In the genomic region with DNA sequence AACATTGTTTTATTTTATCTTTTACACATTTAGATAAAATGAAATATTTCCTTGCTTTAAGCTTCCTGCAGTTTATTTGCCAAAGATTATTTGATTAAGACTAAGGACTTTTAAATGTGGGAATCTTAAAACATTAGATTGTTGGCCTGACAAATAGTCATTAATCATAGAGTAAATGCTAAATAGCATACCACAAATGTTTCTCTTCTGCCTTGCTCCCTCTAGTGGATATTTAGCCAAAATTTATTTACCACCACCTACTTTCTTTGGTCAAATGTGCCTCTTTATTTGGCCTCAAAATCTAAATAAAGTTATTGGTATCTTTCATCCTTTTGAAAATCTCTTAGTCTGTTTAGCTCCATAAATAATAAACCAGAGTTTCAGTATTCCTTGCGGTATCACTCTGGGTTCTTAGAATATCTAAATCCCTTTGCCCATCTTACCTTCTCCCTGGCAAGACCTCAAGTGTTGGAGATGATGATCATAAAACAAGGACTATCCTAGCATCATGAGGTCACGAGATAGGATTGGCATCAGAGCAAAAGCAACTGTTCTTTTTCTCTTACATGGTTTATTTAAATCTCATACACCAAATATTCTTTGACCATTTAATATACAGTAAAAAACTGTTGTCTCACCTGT, we compare ENCODE assay signal across 8 cellular contexts.
DNase-seq lines count a peak whose midpoint lies in the region; FAIRE-seq and TF ChIP-seq lines count a peak whose summit lies in the region.

No MANE protein-coding gene starts in this region.

- H3K27me3 Mint-ChIP-seq in astrocyte (ENCODE audit: low read depth, unreplicated experiment) (no peaks in the 10 kb centered on the region), Calu3 (ENCODE audit: unreplicated experiment) (no peaks in the 10 kb centered on the region)

- H3K36me3 Mint-ChIP-seq in astrocyte (ENCODE audit: low read depth, unreplicated experiment) (peaks cover 2% of the 10 kb centered on the region), Calu3 (ENCODE audit: insufficient read depth, unreplicated experiment) (peaks cover 12% of the 10 kb centered on the region)

- peaks cover 1% of the 10 kb centered on the region for H3K36me3 ChIP-seq in astrocyte (ENCODE audit: insufficient read depth, low read length)
- H3K36me3 ChIP-seq in keratinocyte (ENCODE audit: control insufficient read depth in 2 of 2, extremely low read depth in 1 of 2, insufficient read depth in 2 of 2, low read length in 2 of 2) = peaks cover 2 to 7% of the 10 kb centered on the region in 2 experiments

- no peaks in the 10 kb centered on the region for H3K27me3 ChIP-seq in astrocyte (ENCODE audit: insufficient read depth, low read length)
- no peaks in the 10 kb centered on the region for H3K27me3 ChIP-seq in keratinocyte (ENCODE audit: control insufficient read depth, extremely low read depth, insufficient read depth, low read length)

- H3K4me3 ChIP-seq in astrocyte (ENCODE audit: insufficient read depth, low read depth, low read length) = no peak overlapping the region
- no peak overlapping the region for H3K4me3 ChIP-seq in keratinocyte (ENCODE audit: control insufficient read depth in 2 of 3, extremely low read depth in 1 of 3, insufficient read depth in 2 of 3, low read depth in 1 of 3, low read length in 3 of 3)

- H3K27ac ChIP-seq in astrocyte (ENCODE audit: low read depth, low read length) (no peak overlapping the region), keratinocyte (ENCODE audit: control insufficient read depth, insufficient read depth, low read length) (no peak overlapping the region)

- dilution Hi-C loops in keratinocyte (cut with MboI; ENCODE audit: extremely low pct_ligation_motif_present, low sequenced_read_pairs) = no loop called here

- H3K27ac Mint-ChIP-seq in astrocyte (ENCODE audit: unreplicated experiment) (no peak overlapping the region), Calu3 (ENCODE audit: unreplicated experiment) (no peak overlapping the region)

- H3K79me2 ChIP-seq in astrocyte (ENCODE audit: insufficient read depth, low read length) (no peaks in the 10 kb centered on the region), keratinocyte (ENCODE audit: control insufficient read depth, insufficient read depth, low read length) (no peaks in the 10 kb centered on the region)

- no TSS peak for BruUV-seq in Calu3 (replicated peaks; lab: Mats Ljungman, UMichigan)

- H2AFZ ChIP-seq in astrocyte (ENCODE audit: low read depth, low read length) (no peak overlapping the region), keratinocyte (ENCODE audit: control insufficient read depth, low read length) (no peak overlapping the region)

- intact Hi-C loops in Calu3 (cut with micrococcal nuclease; ENCODE audit: unreplicated experiment) = loop anchor here (5.0 kb wide), 1 partner anchor 426 kb away; no protein-coding TSS in a partner anchor

- H3K4me3 Mint-ChIP-seq in astrocyte (ENCODE audit: unreplicated experiment) = no peak overlapping the region
- H3K4me3 Mint-ChIP-seq in Calu3 (ENCODE audit: low read depth, unreplicated experiment) = no peak overlapping the region

- H3K4me1 Mint-ChIP-seq in astrocyte (ENCODE audit: low read depth, unreplicated experiment) = no peaks in the 10 kb centered on the region
- no peaks in the 10 kb centered on the region for H3K4me1 Mint-ChIP-seq in Calu3 (ENCODE audit: low read depth, unreplicated experiment)

- H3K4me2 ChIP-seq in astrocyte (ENCODE audit: low read length) (no peak overlapping the region), keratinocyte (ENCODE audit: control insufficient read depth, extremely low read depth, insufficient read depth, low read depth, low read length) (no peak overlapping the region)

- TF ChIP-seq POLR2A in GM12891 (IDR thresholded peaks at IDR 0.05; ENCODE audit: low read depth, low read length) = no peak

- H3K9me1 ChIP-seq in keratinocyte (ENCODE audit: control insufficient read depth, extremely low read depth, insufficient read depth, low read length) = no peaks in the 10 kb centered on the region

- H3K9me3 Mint-ChIP-seq in astrocyte (ENCODE audit: unreplicated experiment) (no peaks in the 10 kb centered on the region), Calu3 (ENCODE audit: low read depth, unreplicated experiment) (no peaks in the 10 kb centered on the region)

- TF ChIP-seq CTCF in astrocyte (IDR thresholded peaks at IDR 0.05; ENCODE audit: insufficient read depth, low read depth, low read length) = peak; percentile 78
- TF ChIP-seq CTCF in keratinocyte (optimal IDR thresholded peaks at IDR 0.05 in 1 of 3, IDR thresholded peaks at IDR 0.05 in 1 of 3, conservative IDR thresholded peaks at IDR 0.05 in 1 of 3; ENCODE audit: extremely low read depth in 1 of 3, insufficient read depth in 2 of 3, low read length in 3 of 3) = peak in 2 of 3 experiments; percentile 45 to 47
- no peak for TF ChIP-seq CTCF in Calu3 (IDR thresholded peaks at IDR 0.05; ENCODE audit: unreplicated experiment)

- H3K9me3 ChIP-seq in astrocyte (ENCODE audit: insufficient read depth, low read depth, low read length) = no peaks in the 10 kb centered on the region
- H3K9me3 ChIP-seq in keratinocyte (ENCODE audit: control insufficient read depth, low read depth, low read length) = no peaks in the 10 kb centered on the region

- no peak overlapping the region for H3K9ac ChIP-seq in astrocyte (ENCODE audit: low read length)
- no peak overlapping the region for H3K9ac ChIP-seq in keratinocyte (ENCODE audit: control insufficient read depth, extremely low read depth, insufficient read depth, low read length)

- DNase-seq in Ammon's horn (ENCODE audit: low spot score) (peak; percentile 37), GM19238 (ENCODE audit: insufficient read length, low spot score) (peak; percentile 2), NCI-H1417 treated with DMSO at 0.1 percent for 48 hours (lab: John Stamatoyannopoulos, UW) (peak; percentile 32), astrocyte (ENCODE audit: low read depth) (peak; percentile 41), keratinocyte (ENCODE audit: low read depth, low spot score) (no peak), 8988T (no peak), GM12891 (ENCODE audit: insufficient read length, low spot score) (no peak), Calu3 (no peak)

- H4K20me1 ChIP-seq in astrocyte (ENCODE audit: insufficient read depth, low read length) (no peaks in the 10 kb centered on the region), keratinocyte (ENCODE audit: control insufficient read depth, extremely low read depth, insufficient read depth, low read length) (no peaks in the 10 kb centered on the region)

- CTCF ChIA-PET in Calu3 (lab: Charles Lee) = no interaction called here

- no peaks in the 10 kb centered on the region for H3K4me1 ChIP-seq in astrocyte (ENCODE audit: insufficient read depth, low read length)
- H3K4me1 ChIP-seq in keratinocyte (ENCODE audit: control insufficient read depth, extremely low read depth, insufficient read depth, low read length) = no peaks in the 10 kb centered on the region

- peak; percentile 81 for FAIRE-seq in astrocyte (lab: Jason Lieb, UNC)
- no peak for FAIRE-seq in keratinocyte (lab: Jason Lieb, UNC)
- no peak for FAIRE-seq in GM12891 (lab: Jason Lieb, UNC)

TF ChIP-seq in GM12891, 5 proteins besides CTCF, POLR2A, EP300 and RAD21:
- TF ChIP-seq POU2F2 (IDR thresholded peaks at IDR 0.05; ENCODE audit: low read depth, low read length) (no peak), TAF1 (IDR thresholded peaks at IDR 0.05; ENCODE audit: low read depth, low read length) (no peak), SPI1 (IDR thresholded peaks at IDR 0.05; ENCODE audit: low read depth, low read length) (no peak), POLR2AphosphoS5 (IDR thresholded peaks at IDR 0.05; ENCODE audit: low read depth, low read length) (no peak), PAX5 (IDR thresholded peaks at IDR 0.05; ENCODE audit: insufficient read depth, low read length, severe bottlenecking) (no peak)
TF ChIP-seq in GM12891: peak in this region for 0.

Comparison
In these comparisons a context has a peak if more than half of its experiments do, and no peak if none do; other contexts are left out.
1. DNase-seq: peak in Ammon's horn (single experiment), GM19238 (single experiment), NCI-H1417 treated with DMSO at 0.1 percent for 48 hours (single experiment) and astrocyte (single experiment); none in keratinocyte (single experiment), 8988T (single experiment), GM12891 (single experiment) and Calu3 (single experiment).